In the genomic region with DNA sequence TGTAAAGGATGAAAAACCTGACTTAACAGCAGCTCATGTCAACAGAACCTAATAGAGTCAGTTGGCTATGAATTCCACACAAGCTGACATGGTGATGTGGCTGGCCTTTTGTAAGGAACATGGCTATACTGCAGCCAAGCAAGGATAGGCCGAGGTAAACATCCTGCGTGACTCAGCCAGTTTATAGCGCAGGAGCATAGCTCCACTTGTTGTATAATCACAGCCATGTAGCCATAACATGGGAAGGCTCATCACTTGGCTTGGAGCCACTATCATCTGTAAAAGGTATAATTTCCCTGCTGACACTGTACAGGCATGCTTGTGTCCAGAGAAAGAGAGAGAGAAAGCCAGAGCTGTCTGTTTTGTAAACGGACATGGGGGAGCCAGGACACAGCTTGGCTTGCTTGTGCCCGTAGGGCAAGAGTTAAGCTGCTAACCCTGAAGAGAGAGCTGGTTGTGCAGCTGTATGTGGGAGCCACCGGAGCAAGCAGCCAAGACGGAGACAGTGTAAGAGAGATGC, we compare ENCODE assay signal across 13 cellular contexts.
DNase-seq lines count a peak whose midpoint lies in the region; TF ChIP-seq lines count a peak whose summit lies in the region.
"Had no signal": no experiment of that assay in that cellular context is flagged by ENCODE, and none has a peak within 500 bp of the region (broad histone marks: within the 10 kb centered on the region; RNA-seq: fewer than 3 reads in every experiment).

No MANE protein-coding gene starts in this region.

- H4K20me1 ChIP-seq in SK-N-SH (ENCODE audit: insufficient read depth): no peaks in the 10 kb centered on the region

- H3K9me3 Mint-ChIP-seq in activated naive CD8-positive, alpha-beta T cell treated with anti-CD3 and anti-CD28 coated beads for 36 hours: no peaks in the 10 kb centered on the region

- TF ChIP-seq CTCF in SK-N-SH (IDR thresholded peaks at IDR 0.05): no peak
- no peak for TF ChIP-seq CTCF in stomach (IDR thresholded peaks at IDR 0.05)

- H2AFZ ChIP-seq in SK-N-SH (ENCODE audit: low read depth): no peak overlapping the region; the same call in 1 of the 2 replicates

- no peaks in the 10 kb centered on the region for H3K27me3 Mint-ChIP-seq in activated naive CD8-positive, alpha-beta T cell treated with anti-CD3 and anti-CD28 coated beads for 36 hours

- CTCF ChIA-PET in SK-N-SH (lab: Yijun Ruan, JAX): interaction anchor here (1.2 to 3.0 kb wide), 4 partner anchors 9 to 925 kb away, joined by 3 to 19 read pairs (median 9); no protein-coding TSS in a partner anchor

- no peak overlapping the region for H3K4me2 ChIP-seq in SK-N-SH

- H3K27ac Mint-ChIP-seq in activated naive CD8-positive, alpha-beta T cell treated with anti-CD3 and anti-CD28 coated beads for 36 hours: no peak overlapping the region

- H3K9me3 ChIP-seq in SK-N-SH (no peaks in the 10 kb centered on the region), stomach (no peaks in the 10 kb centered on the region)
- H3K9me3 ChIP-seq: body of pancreas, HAP-1 had no signal

- H3K9me2 ChIP-seq in SK-N-SH: no peaks in the 10 kb centered on the region

- peaks cover 0 to 24% of the 10 kb centered on the region in 2 experiments; a peak in 1 of 4 replicates for H3K4me1 ChIP-seq in SK-N-SH (ENCODE audit: control insufficient read depth in 1 of 2, insufficient read depth in 2 of 2, low read depth in 1 of 2, low read length in 1 of 2)
- peaks cover 0 to 16% (median 0%) of the 10 kb centered on the region in 4 donors for H3K4me1 ChIP-seq in stomach
- H3K4me1 ChIP-seq: body of pancreas, HAP-1 had no signal

- H3K79me2 ChIP-seq in SK-N-SH (ENCODE audit: insufficient read depth): no peaks in the 10 kb centered on the region

- H3K9ac ChIP-seq in SK-N-SH: no peak overlapping the region

- 34% methylated on average over 7 of the region's 7 CpGs for WGBS in SK-N-SH (ENCODE audit: low lambda C conversion rate)
- 62 to 82% (median 72%) methylated on average over 7 of the region's 7 CpGs for WGBS in stomach, 5 donors

- H3K36me3 ChIP-seq in SK-N-SH (replicated peaks in 1 of 2; ENCODE audit: control insufficient read depth in 1 of 2, insufficient read depth in 2 of 2, low read length in 1 of 2) (no peaks in the 10 kb centered on the region), stomach (no peaks in the 10 kb centered on the region)
- H3K36me3 ChIP-seq: HAP-1 had no signal

- H3K4me3 ChIP-seq in SK-N-SH (ENCODE audit: low read depth in 2 of 2, low read length in 1 of 2): no peak overlapping the region
- no peak overlapping the region for H3K4me3 ChIP-seq in stomach
- H3K4me3 ChIP-seq: body of pancreas, HAP-1, lung had no signal

- H3F3A ChIP-seq in SK-N-SH (replicated peaks; ENCODE audit: insufficient read depth): no peaks in the 10 kb centered on the region

- peak; percentile 18; the same call in 1 of the 2 replicates for TF ChIP-seq RAD21 in SK-N-SH (IDR thresholded peaks at IDR 0.05; ENCODE audit: low read length)

- intact Hi-C loops in stomach (cut with DNase I; ENCODE audit: low total_unique reads): no loop called here

- H3K27ac ChIP-seq in SK-N-SH (ENCODE audit: low read depth in 2 of 2, low read length in 1 of 2) (peak overlapping the region in 1 of 2 experiments; percentile 62; a peak in 2 of 4 replicates), stomach (peak overlapping the region; percentile 37 to 81 (median 73))
- H3K27ac ChIP-seq: body of pancreas had no signal

- POLR2A ChIA-PET in SK-N-SH (lab: Yijun Ruan, JAX): interaction anchor here (1.2 kb wide), 1 partner anchor 9 kb away, joined by 3 read pairs; no protein-coding TSS in a partner anchor

- H3K27me3 ChIP-seq in SK-N-SH (ENCODE audit: insufficient read depth) (no peaks in the 10 kb centered on the region), stomach (no peaks in the 10 kb centered on the region)
- H3K27me3 ChIP-seq: body of pancreas had no signal

- no peaks in the 10 kb centered on the region for H3K4me1 Mint-ChIP-seq in activated naive CD8-positive, alpha-beta T cell treated with anti-CD3 and anti-CD28 coated beads for 36 hours

- H3K4me3 Mint-ChIP-seq in activated naive CD8-positive, alpha-beta T cell treated with anti-CD3 and anti-CD28 coated beads for 36 hours: no peak overlapping the region

- TF ChIP-seq EP300 in SK-N-SH (IDR thresholded peaks at IDR 0.05; ENCODE audit: borderline replicate concordance in 1 of 2, low read depth in 1 of 2, low read length in 1 of 2) (peak in 1 of 2 experiments; percentile 77; a peak in 1 of 4 replicates), stomach (IDR thresholded peaks at IDR 0.05) (peak; percentile 66)

- DNase-seq in GM04504 (ENCODE audit: low read depth): peak; percentile 75
- DNase-seq in SK-N-SH: peak; percentile 49
- DNase-seq in fibroblast of peridontal ligament (ENCODE audit: extremely low read depth): peak; percentile 72
- no peak for DNase-seq in stomach
- DNase-seq in activated CD4-positive, alpha-beta T cell treated with anti-CD3 and anti-CD28 coated beads for 4 hours: no peak
- DNase-seq in activated naive CD8-positive, alpha-beta T cell treated with anti-CD3 and anti-CD28 coated beads for 36 hours: no peak
- DNase-seq in GM19240 (ENCODE audit: insufficient read length, low spot score): no peak
- no peak for DNase-seq in NCI-H524 treated with DMSO at 0.1 percent for 48 hours (lab: John Stamatoyannopoulos, UW)
- DNase-seq: body of pancreas, DND-41, T-helper 1 cell had no signal

- TF ChIP-seq POLR2A in stomach (IDR thresholded peaks at IDR 0.05): no peak

- H3K36me3 Mint-ChIP-seq in activated naive CD8-positive, alpha-beta T cell treated with anti-CD3 and anti-CD28 coated beads for 36 hours: no peaks in the 10 kb centered on the region

TF ChIP-seq in SK-N-SH, 30 proteins besides CTCF, POLR2A, EP300 and RAD21:
- TF ChIP-seq ZBTB33 (IDR thresholded peaks at IDR 0.05; ENCODE audit: borderline replicate concordance, low read depth): no peak
- TF ChIP-seq CHD2 (IDR thresholded peaks at IDR 0.05; ENCODE audit: low read length, partially characterized antibody): peak; percentile 40
- TF ChIP-seq GATA2 (CRISPR knock-in tag; IDR thresholded peaks at IDR 0.05): peak; percentile 68
- TF ChIP-seq MXI1 (IDR thresholded peaks at IDR 0.05; ENCODE audit: low read depth, low read length): peak; percentile 37; the same call in 1 of the 2 replicates
- peak; percentile 49; the same call in 1 of the 2 replicates for TF ChIP-seq RCOR1 (IDR thresholded peaks at IDR 0.05; ENCODE audit: low read length)
- TF ChIP-seq, protein P1, sequence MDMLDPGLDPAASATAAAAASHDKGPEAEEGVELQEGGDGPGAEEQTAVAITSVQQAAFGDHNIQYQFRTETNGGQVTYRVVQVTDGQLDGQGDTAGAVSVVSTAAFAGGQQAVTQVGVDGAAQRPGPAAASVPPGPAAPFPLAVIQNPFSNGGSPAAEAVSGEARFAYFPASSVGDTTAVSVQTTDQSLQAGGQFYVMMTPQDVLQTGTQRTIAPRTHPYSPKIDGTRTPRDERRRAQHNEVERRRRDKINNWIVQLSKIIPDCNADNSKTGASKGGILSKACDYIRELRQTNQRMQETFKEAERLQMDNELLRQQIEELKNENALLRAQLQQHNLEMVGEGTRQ (IDR thresholded peaks at IDR 0.05; ENCODE audit: borderline replicate concordance, low read depth, low read length): no peak
- 0 out of 2 replicates have a peak, but pooled peaks have one; percentile 60 for TF ChIP-seq FOXJ3 (CRISPR knock-in tag; IDR thresholded peaks at IDR 0.05)

Comparison
In these comparisons a context has a peak if more than half of its experiments do, and no peak if none do; other contexts are left out.
1. DNase-seq: peak in GM04504 (single experiment), SK-N-SH (single experiment) and fibroblast of peridontal ligament (single experiment); none in stomach (single experiment), activated CD4-positive, alpha-beta T cell treated with anti-CD3 and anti-CD28 coated beads for 4 hours (0 of 2), activated naive CD8-positive, alpha-beta T cell treated with anti-CD3 and anti-CD28 coated beads for 36 hours (single experiment), GM19240 (single experiment) and NCI-H524 treated with DMSO at 0.1 percent for 48 hours (single experiment).